In genomic region chr1:112105557-112105956, GRCh38 we compare ENCODE assay signal across 1 cellular context.
A peak's percentile ranks its signal among the peaks of the same experiment; 100 is the strongest.
TF ChIP-seq lines count a peak whose summit lies in the region.

No MANE protein-coding gene starts in this region.

TF ChIP-seq in K562, 482 proteins besides CTCF, POLR2A, EP300 and RAD21 (continued from another document and continues in another):
- TF ChIP-seq MGA (IDR thresholded peaks at IDR 0.05) (no peak), MAZ (CRISPR knock-in tag; conservative IDR thresholded peaks at IDR 0.05 in 1 of 2, IDR thresholded peaks at IDR 0.05 in 1 of 2) (no peak), KAT8 (IDR thresholded peaks at IDR 0.05; ENCODE audit: low read depth) (no peak), RERE (CRISPR knock-in tag; IDR thresholded peaks at IDR 0.05; ENCODE audit: borderline replicate concordance) (no peak), THAP12 (CRISPR knock-in tag; IDR thresholded peaks at IDR 0.05) (no peak), HCFC1 (IDR thresholded peaks at IDR 0.05; ENCODE audit: low read depth, low read length) (no peak), CREM (IDR thresholded peaks at IDR 0.05; ENCODE audit: low read depth) (no peak), ZFP1 (CRISPR knock-in tag; IDR thresholded peaks at IDR 0.05) (no peak), HDAC8 (tag; IDR thresholded peaks at IDR 0.05) (no peak), ZNF449 (CRISPR knock-in tag; IDR thresholded peaks at IDR 0.05) (no peak), ZBTB9 (CRISPR knock-in tag; IDR thresholded peaks at IDR 0.05) (no peak), ZNF398 (CRISPR knock-in tag; IDR thresholded peaks at IDR 0.05) (no peak), ZBED1 (IDR thresholded peaks at IDR 0.05) (no peak), ZFP91 (CRISPR knock-in tag; IDR thresholded peaks at IDR 0.05) (no peak), BHLHE40 (IDR thresholded peaks at IDR 0.05; ENCODE audit: low read length) (no peak), ZNF589 (CRISPR knock-in tag; IDR thresholded peaks at IDR 0.05; ENCODE audit: low read depth) (no peak), SOX6 (IDR thresholded peaks at IDR 0.05) (peak; percentile 38; the same call in 1 of the 2 replicates), ZNF24 (IDR thresholded peaks at IDR 0.05) (no peak), TAF15 (IDR thresholded peaks at IDR 0.05; ENCODE audit: low read depth, low read length) (no peak), HSF4 (CRISPR knock-in tag; IDR thresholded peaks at IDR 0.05; ENCODE audit: borderline replicate concordance) (no peak), ELK3 (CRISPR knock-in tag; IDR thresholded peaks at IDR 0.05) (no peak), ZNF707 (CRISPR knock-in tag; conservative IDR thresholded peaks at IDR 0.05) (no peak), ATF7 (IDR thresholded peaks at IDR 0.05) (peak; percentile 69; the same call in 1 of the 2 replicates), HDAC2 (IDR thresholded peaks at IDR 0.05) (no peak), ETV1 (tag; conservative IDR thresholded peaks at IDR 0.05; ENCODE audit: low read depth) (no peak), ZC3H11A (IDR thresholded peaks at IDR 0.05; ENCODE audit: low read depth, low read length) (no peak), PCBP2 (IDR thresholded peaks at IDR 0.05; ENCODE audit: low read depth, low read length, poor library complexity, severe bottlenecking) (no peak), SETDB1 (IDR thresholded peaks at IDR 0.05; ENCODE audit: low read length) (no peak), SP1 (CRISPR knock-in tag; IDR thresholded peaks at IDR 0.05) (no peak)
